8 cellular contexts compared by ENCODE assay signal in the genomic region with DNA sequence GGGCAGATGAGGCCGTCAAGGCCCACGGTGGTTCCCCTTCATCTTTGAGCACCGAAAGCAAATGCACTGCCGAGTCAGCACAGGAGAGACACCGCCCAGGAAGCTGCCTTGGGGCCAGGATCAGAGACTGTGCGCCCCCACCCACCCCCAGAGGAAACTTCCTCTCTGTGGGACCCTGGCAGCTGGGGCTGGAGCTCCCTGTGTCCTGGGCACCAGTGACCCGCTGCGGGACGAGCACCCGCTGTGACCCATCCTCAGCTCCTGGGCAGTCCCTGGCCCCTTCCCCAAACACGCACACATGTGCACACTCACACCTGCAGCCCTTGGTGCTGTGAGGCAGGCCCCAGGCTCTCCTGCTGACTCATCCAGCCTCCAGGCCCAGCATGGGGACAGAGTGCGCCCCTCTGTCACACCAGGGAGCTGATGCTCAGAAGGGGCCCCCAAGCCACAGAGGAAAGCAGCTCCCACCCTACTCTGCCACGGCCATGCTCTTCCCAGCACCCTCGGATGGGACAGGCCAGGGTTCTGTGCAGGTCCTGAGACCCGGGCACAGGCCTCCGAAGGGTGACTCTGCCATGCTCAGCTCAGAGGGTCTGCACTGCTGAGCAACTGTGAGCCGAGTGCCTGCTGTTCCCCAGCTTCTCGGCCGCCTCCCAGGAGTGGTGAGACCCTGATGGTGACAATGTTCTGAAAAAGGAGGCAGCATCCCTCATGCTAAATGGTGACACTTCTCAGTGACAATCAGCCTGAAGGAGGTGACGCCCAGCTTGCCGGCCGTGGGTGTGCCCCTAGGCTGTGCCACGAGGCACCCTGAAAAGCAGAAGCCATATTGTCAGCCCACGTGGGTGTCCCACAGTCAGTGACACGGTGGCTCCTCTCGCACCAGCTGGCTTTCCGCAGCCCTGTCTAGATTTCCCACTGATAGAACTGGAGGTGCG. TPM values are rescaled to one million over a fixed set of nuclear protein-coding genes. Genes with fewer than 3 reads are reported as not detected.
DNase-seq lines count a peak whose midpoint lies in the region; ATAC-seq lines count a peak whose summit lies in the region.

No MANE protein-coding gene starts in this region.

- peak overlapping the region; percentile 87 to 96 (median 94) for H3K27ac Mint-ChIP-seq in immature natural killer cell

- peak overlapping the region; percentile 90 for H3K27ac ChIP-seq in substantia nigra (ENCODE audit: low read depth, low read length, poor library complexity, severe bottlenecking)

- peaks cover 59 to 61% of the 10 kb centered on the region in 2 donors for H3K4me1 Mint-ChIP-seq in immature natural killer cell

- ATAC-seq in HG03469 (IDR thresholded peaks at IDR 0.05; ENCODE audit: unreplicated experiment) (no peak), GM18873 (IDR thresholded peaks at IDR 0.05; ENCODE audit: low FRiP score, unreplicated experiment) (no peak)

- peak overlapping the region; percentile 69 to 87 (median 70) for H3K4me3 Mint-ChIP-seq in immature natural killer cell

- no peaks in the 10 kb centered on the region for H3K36me3 Mint-ChIP-seq in immature natural killer cell

- H3K9me3 Mint-ChIP-seq in immature natural killer cell, result no peaks in the 10 kb centered on the region

- DNase-seq in GDM1 (lab: John Stamatoyannopoulos, UW), result peak; percentile 25
- DNase-seq in KG1 (lab: John Stamatoyannopoulos, UW), result peak; percentile 33
- peak; percentile 62 for DNase-seq in activated T-cell treated with anti-CD3 and anti-CD28 coated beads, Interleukin-2, amount 50 U/mL, for 1 hour
- DNase-seq in immature natural killer cell, result peak in 2 of 3 donors; percentile 43 to 52
- peak in 8 of 49 donors; percentile 3 to 42 (median 20) for DNase-seq in substantia nigra (lab: John Stamatoyannopoulos, UW)
- no peak for DNase-seq in NCI-H1092 (lab: John Stamatoyannopoulos, UW)

- H3K27me3 Mint-ChIP-seq in immature natural killer cell (ENCODE audit: low read depth in 3 of 3), result peaks cover 2 to 5% (median 3%) of the 10 kb centered on the region in 3 donors

RNA-seq across cellular contexts. Expression of a gene that starts 3.6 kb away (rescaled TPM):
- 10 to 100 TPM in 2 of 3 donors, 1 to 10 TPM in 1; 5.2 to 41.2 (median 13.1) TPM for polyA plus RNA-seq in immature natural killer cell

RNA-seq across cellular contexts. Expression of a gene that starts 22.2 kb away (rescaled TPM):
- 1 to 10 TPM in 2 of 3 donors, not detected in 1; 1.3 to 3.1 TPM for polyA plus RNA-seq in immature natural killer cell

RNA-seq across cellular contexts. Expression of a gene that starts 30.3 kb away (rescaled TPM):
- 100 to 1,000 TPM; 432 to 476 (median 450) TPM for polyA plus RNA-seq in immature natural killer cell
